ENCODE assay signal across 8 cellular contexts in genomic region chr4:101191302-101192098, GRCh38.
A peak's percentile ranks its signal among the peaks of the same experiment; 100 is the strongest.
DNase-seq lines count a peak whose midpoint lies in the region; ATAC-seq and TF ChIP-seq lines count a peak whose summit lies in the region.

No MANE protein-coding gene starts in this region.

- no peaks in the 10 kb centered on the region for H3K9me2 ChIP-seq in GM23338 (ENCODE audit: insufficient read depth)

- H3K4me1 ChIP-seq in GM23338 (ENCODE audit: insufficient read depth) (peaks cover 17% of the 10 kb centered on the region), body of pancreas (peaks cover 22% of the 10 kb centered on the region), iPS-20b (ENCODE audit: insufficient read depth, low read length) (peaks cover 14% of the 10 kb centered on the region; the same call in 1 of the 2 replicates), gastrocnemius medialis (peaks cover 53 to 55% of the 10 kb centered on the region in 2 donors)

- peaks cover 48% of the 10 kb centered on the region for H3K4me1 Mint-ChIP-seq in GM23338
- peaks cover 7% of the 10 kb centered on the region for H3K4me1 Mint-ChIP-seq in activated T-helper 1 cell treated with anti-CD3 and anti-CD28 coated beads, Interleukin-12 subunit alpha, Interleukin-12 subunit beta, Interleukin-2, Interleukin-4 antibody, amounts not matched to agents 30 ng/mL and 10 ng/mL and 1 ng/mL, durations not matched to agents 14 hours and 24 hours and 36 hours (ENCODE audit: low read depth)

- no peaks in the 10 kb centered on the region for H3K36me3 ChIP-seq in GM23338 (ENCODE audit: insufficient read depth)
- H3K36me3 ChIP-seq in body of pancreas (replicated peaks in 1 of 2; ENCODE audit: insufficient read depth in 1 of 2, low read depth in 2 of 2) = no peaks in the 10 kb centered on the region
- no peaks in the 10 kb centered on the region for H3K36me3 ChIP-seq in iPS-20b (ENCODE audit: insufficient read depth, low read depth, low read length)
- no peaks in the 10 kb centered on the region for H3K36me3 ChIP-seq in gastrocnemius medialis

- intact Hi-C loops in body of pancreas (cut with DNase I) = no loop called here
- intact Hi-C loops in gastrocnemius medialis (cut with DNase I; ENCODE audit: low total_unique reads) = loop anchor here (5.0 kb wide), 1 partner anchor 156 kb away; the partner anchor contains the start of gene PPP3CA
- intact Hi-C loops in activated T-helper 1 cell treated with anti-CD3 and anti-CD28 coated beads, Interleukin-12 subunit alpha, Interleukin-12 subunit beta, Interleukin-2, Interleukin-4 antibody, amounts not matched to agents 30 ng/mL and 10 ng/mL and 1 ng/mL, durations not matched to agents 14 hours and 24 hours and 36 hours (cut with micrococcal nuclease) = loop anchor here (5.0 kb wide), 1 partner anchor 1099 kb away; no protein-coding TSS in a partner anchor

- no peaks in the 10 kb centered on the region for H3F3A ChIP-seq in GM23338 (replicated peaks; ENCODE audit: low read depth)

- peak overlapping the region; percentile 32; the same call in 1 of the 2 replicates for H3K27ac ChIP-seq in GM23338 (ENCODE audit: low read depth)
- peak overlapping the region; percentile 21 to 77 (median 50) for H3K27ac ChIP-seq in body of pancreas
- H3K27ac ChIP-seq in iPS-20b (ENCODE audit: low read length) = peak overlapping the region; percentile 65
- peak overlapping the region; percentile 65 to 78 (median 70) for H3K27ac ChIP-seq in gastrocnemius medialis

- H3K9ac ChIP-seq in iPS-20b (ENCODE audit: low read depth, low read length) = peak overlapping the region; percentile 62; the same call in 1 of the 2 replicates

- no peak for TF ChIP-seq POLR2A in body of pancreas (IDR thresholded peaks at IDR 0.05)
- TF ChIP-seq POLR2A in gastrocnemius medialis (IDR thresholded peaks at IDR 0.05) = no peak

- ATAC-seq in GM23338 = peak; percentile 98
- peak; percentile 98 for ATAC-seq in body of pancreas
- ATAC-seq in gastrocnemius medialis = peak; percentile 97 to 99
- no peak for ATAC-seq in GM21619 (IDR thresholded peaks at IDR 0.05; ENCODE audit: unreplicated experiment)
- ATAC-seq in GM18502 (IDR thresholded peaks at IDR 0.05; ENCODE audit: poor library complexity, unreplicated experiment) = no peak

- in situ Hi-C loops in gastrocnemius medialis (cut with MboI; ENCODE audit: low sequenced_read_pairs in 4 of 4) = loop anchor here in 1 of 4 donors (25.0 kb wide), 2 partner anchors 146 to 779 kb away; partner anchors contain the start of gene PPP3CA

- H3K36me3 Mint-ChIP-seq in GM23338 (ENCODE audit: low read depth) = 0 out of 3 replicates have a peak, but pooled peaks cover 2% of the 10 kb centered on the region
- peaks cover 7% of the 10 kb centered on the region for H3K36me3 Mint-ChIP-seq in activated T-helper 1 cell treated with anti-CD3 and anti-CD28 coated beads, Interleukin-12 subunit alpha, Interleukin-12 subunit beta, Interleukin-2, Interleukin-4 antibody, amounts not matched to agents 30 ng/mL and 10 ng/mL and 1 ng/mL, durations not matched to agents 14 hours and 24 hours and 36 hours (ENCODE audit: low read depth)

- H3K9me3 ChIP-seq in body of pancreas = no peaks in the 10 kb centered on the region
- H3K9me3 ChIP-seq in iPS-20b (ENCODE audit: insufficient read depth, low read depth, low read length) = no peaks in the 10 kb centered on the region
- H3K9me3 ChIP-seq in gastrocnemius medialis = no peaks in the 10 kb centered on the region

- H3K79me2 ChIP-seq in GM23338 (replicated peaks; ENCODE audit: insufficient read depth) = no peaks in the 10 kb centered on the region; the same call in 1 of the 2 replicates

- 20 to 30% methylated on average over 4 of the region's 4 CpGs for WGBS in body of pancreas, 2 donors

- no peaks in the 10 kb centered on the region for H3K9me3 Mint-ChIP-seq in GM23338
- H3K9me3 Mint-ChIP-seq in activated T-helper 1 cell treated with anti-CD3 and anti-CD28 coated beads, Interleukin-12 subunit alpha, Interleukin-12 subunit beta, Interleukin-2, Interleukin-4 antibody, amounts not matched to agents 30 ng/mL and 10 ng/mL and 1 ng/mL, durations not matched to agents 14 hours and 24 hours and 36 hours = no peaks in the 10 kb centered on the region

- H3K4me2 ChIP-seq in GM23338 = peak overlapping the region; percentile 12; the same call in 1 of the 2 replicates

- peak overlapping the region; percentile 87 for H3K27ac Mint-ChIP-seq in GM23338
- no peak overlapping the region for H3K27ac Mint-ChIP-seq in activated T-helper 1 cell treated with anti-CD3 and anti-CD28 coated beads, Interleukin-12 subunit alpha, Interleukin-12 subunit beta, Interleukin-2, Interleukin-4 antibody, amounts not matched to agents 30 ng/mL and 10 ng/mL and 1 ng/mL, durations not matched to agents 14 hours and 24 hours and 36 hours

- H4K20me1 ChIP-seq in GM23338 (replicated peaks; ENCODE audit: insufficient read depth) = no peaks in the 10 kb centered on the region

- H3K4me3 ChIP-seq in GM23338 (no peak overlapping the region), body of pancreas (no peak overlapping the region), iPS-20b (ENCODE audit: low read length) (peak overlapping the region; percentile 31; the same call in 1 of the 2 replicates), gastrocnemius medialis (no peak overlapping the region)

- DNase-seq in GM23338 (ENCODE audit: low spot score) (peak; percentile 73), body of pancreas (peak; percentile 74 to 88 (median 78)), gastrocnemius medialis (peak; percentile 60 to 83)
- DNase-seq in activated T-helper 1 cell treated with anti-CD3 and anti-CD28 coated beads, Interleukin-12 subunit alpha, Interleukin-12 subunit beta, Interleukin-2, Interleukin-4 antibody, amounts not matched to agents 30 ng/mL and 10 ng/mL and 1 ng/mL, durations not matched to agents 14 hours and 24 hours and 36 hours (ENCODE audit: low spot score) = no peak
- no peak for DNase-seq in activated CD8-positive, alpha-beta memory T cell treated with anti-CD3 and anti-CD28 coated beads for 24 hours

- H3K27me3 ChIP-seq in GM23338 (ENCODE audit: insufficient read depth) (no peaks in the 10 kb centered on the region), body of pancreas (no peaks in the 10 kb centered on the region), iPS-20b (ENCODE audit: insufficient read depth, low read length) (no peaks in the 10 kb centered on the region), gastrocnemius medialis (no peaks in the 10 kb centered on the region)

- TF ChIP-seq CTCF in GM23338 (conservative IDR thresholded peaks at IDR 0.05; ENCODE audit: low read depth in 2 of 2) = no peak
- TF ChIP-seq CTCF in body of pancreas (IDR thresholded peaks at IDR 0.05) = no peak
- no peak for TF ChIP-seq CTCF in gastrocnemius medialis (IDR thresholded peaks at IDR 0.05 in 4 of 5, conservative IDR thresholded peaks at IDR 0.05 in 1 of 5)

- no peaks in the 10 kb centered on the region for H3K27me3 Mint-ChIP-seq in GM23338 (ENCODE audit: insufficient read depth, low read depth, poor library complexity)
- H3K27me3 Mint-ChIP-seq in activated T-helper 1 cell treated with anti-CD3 and anti-CD28 coated beads, Interleukin-12 subunit alpha, Interleukin-12 subunit beta, Interleukin-2, Interleukin-4 antibody, amounts not matched to agents 30 ng/mL and 10 ng/mL and 1 ng/mL, durations not matched to agents 14 hours and 24 hours and 36 hours (ENCODE audit: insufficient read depth) = no peaks in the 10 kb centered on the region

- H3K4me3 Mint-ChIP-seq in GM23338 = peak overlapping the region; percentile 35; the same call in 1 of the 3 replicates
- no peak overlapping the region for H3K4me3 Mint-ChIP-seq in activated T-helper 1 cell treated with anti-CD3 and anti-CD28 coated beads, Interleukin-12 subunit alpha, Interleukin-12 subunit beta, Interleukin-2, Interleukin-4 antibody, amounts not matched to agents 30 ng/mL and 10 ng/mL and 1 ng/mL, durations not matched to agents 14 hours and 24 hours and 36 hours

- H2AFZ ChIP-seq in GM23338 = no peak overlapping the region

TF ChIP-seq in GM23338, 12 proteins besides CTCF, POLR2A, EP300 and RAD21 (continues in another document):
- TF ChIP-seq POLR2AphosphoS5 (IDR thresholded peaks at IDR 0.05; ENCODE audit: low read depth) = no peak

Comparison
In these comparisons a context has a peak if more than half of its experiments do, and no peak if none do; other contexts are left out.
1. ATAC-seq: peak in GM23338 (single experiment), body of pancreas (single experiment) and gastrocnemius medialis (2 of 2); none in GM21619 (single experiment) and GM18502 (single experiment).
2. DNase-seq: peak in GM23338 (single experiment), body of pancreas (4 of 4) and gastrocnemius medialis (2 of 2); none in activated T-helper 1 cell treated with anti-CD3 and anti-CD28 coated beads, Interleukin-12 subunit alpha, Interleukin-12 subunit beta, Interleukin-2, Interleukin-4 antibody, amounts not matched to agents 30 ng/mL and 10 ng/mL and 1 ng/mL, durations not matched to agents 14 hours and 24 hours and 36 hours (single experiment) and activated CD8-positive, alpha-beta memory T cell treated with anti-CD3 and anti-CD28 coated beads for 24 hours (single experiment).
3. Peak in every context shown above with its lines, with median percentiles within 50 percentile points of each other: H3K27ac ChIP-seq.